Comparison of ENCODE assay signal across 1 cellular context in the genomic region with DNA sequence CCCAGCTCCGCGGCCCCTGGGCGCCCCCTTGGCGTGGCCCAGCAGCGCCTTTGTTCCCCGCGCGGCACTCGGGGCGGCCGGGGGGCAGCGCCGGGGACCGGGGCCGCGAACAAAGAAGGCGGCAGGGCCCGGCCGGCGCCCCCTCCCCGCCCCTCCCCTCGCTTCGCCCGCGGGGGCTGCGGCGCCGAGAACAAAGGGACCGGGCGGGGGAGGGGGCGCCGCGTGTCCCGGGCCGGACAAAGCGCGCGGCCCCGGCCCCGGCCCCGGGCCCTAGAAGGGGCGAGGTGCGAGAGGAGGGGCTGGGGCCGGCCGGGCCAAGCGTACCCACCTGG.
TF ChIP-seq lines count a peak whose summit lies in the region.

No MANE protein-coding gene starts in this region.

TF ChIP-seq in HepG2, 621 proteins besides CTCF, POLR2A, EP300 and RAD21:
- no peak for TF ChIP-seq POLR2AphosphoS5 (IDR thresholded peaks at IDR 0.05; ENCODE audit: low read depth, low read length)
- no peak for TF ChIP-seq TFE3 (CRISPR knock-in tag; IDR thresholded peaks at IDR 0.05)
- no peak for TF ChIP-seq ZNF501 (CRISPR knock-in tag; IDR thresholded peaks at IDR 0.05)
- TF ChIP-seq RAD51 (IDR thresholded peaks at IDR 0.05; ENCODE audit: borderline replicate concordance) = no peak
- TF ChIP-seq CBX2 (IDR thresholded peaks at IDR 0.05; ENCODE audit: low read depth, low read length) = no peak
- TF ChIP-seq CBX2 (CRISPR knock-in tag; IDR thresholded peaks at IDR 0.05; ENCODE audit: low read depth) = no peak
- TF ChIP-seq NR2F1 (CRISPR knock-in tag; IDR thresholded peaks at IDR 0.05) = no peak
- TF ChIP-seq, protein P1, sequence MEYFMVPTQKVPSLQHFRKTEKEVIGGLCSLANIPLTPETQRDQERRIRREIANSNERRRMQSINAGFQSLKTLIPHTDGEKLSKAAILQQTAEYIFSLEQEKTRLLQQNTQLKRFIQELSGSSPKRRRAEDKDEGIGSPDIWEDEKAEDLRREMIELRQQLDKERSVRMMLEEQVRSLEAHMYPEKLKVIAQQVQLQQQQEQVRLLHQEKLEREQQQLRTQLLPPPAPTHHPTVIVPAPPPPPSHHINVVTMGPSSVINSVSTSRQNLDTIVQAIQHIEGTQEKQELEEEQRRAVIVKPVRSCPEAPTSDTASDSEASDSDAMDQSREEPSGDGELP (IDR thresholded peaks at IDR 0.05; ENCODE audit: borderline replicate concordance, low read depth) = no peak
- TF ChIP-seq ZNF883 (CRISPR knock-in tag; IDR thresholded peaks at IDR 0.05; ENCODE audit: not compliant biosample characterization) = no peak
- TF ChIP-seq FOXA1 (IDR thresholded peaks at IDR 0.05) = no peak
- TF ChIP-seq FOXA1 (CRISPR knock-in tag; IDR thresholded peaks at IDR 0.05) = no peak
- no peak for TF ChIP-seq ZBTB2 (CRISPR knock-in tag; IDR thresholded peaks at IDR 0.05; ENCODE audit: low read depth)
- TF ChIP-seq REXO4 (CRISPR knock-in tag; IDR thresholded peaks at IDR 0.05; ENCODE audit: borderline replicate concordance) = no peak
